ENCODE assay signal across 25 cellular contexts in the genomic region with DNA sequence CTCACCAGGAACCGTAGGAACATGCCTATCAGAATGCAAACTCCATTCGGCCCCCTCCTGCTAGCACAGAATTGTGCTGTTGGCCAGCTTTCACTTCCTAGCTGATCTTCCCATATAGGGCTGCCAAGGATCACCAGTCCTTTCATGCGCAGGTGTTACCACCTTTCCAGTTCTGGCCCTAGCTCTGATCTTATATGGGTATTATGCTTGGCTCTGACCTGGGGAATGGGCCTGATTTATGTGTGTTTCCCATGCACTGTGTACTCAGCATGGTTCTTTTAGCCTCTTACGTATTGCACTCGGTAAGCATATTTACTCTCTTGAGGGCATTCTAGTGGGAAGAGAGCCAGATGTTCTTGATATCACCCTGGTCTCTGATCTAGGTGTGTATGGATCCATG.
"Had no signal": no experiment of that assay in that cellular context is flagged by ENCODE, and none has a peak within 500 bp of the region (broad histone marks: within the 10 kb centered on the region; RNA-seq: fewer than 3 reads in every experiment).

No MANE protein-coding gene starts in this region.

- H3K36me3 ChIP-seq: brain microvascular endothelial cell, prostate gland, upper lobe of left lung had no signal

- H3K27ac Mint-ChIP-seq: activated CD4-positive, alpha-beta T cell treated with anti-CD3 and anti-CD28 coated beads, Interleukin-2, amount 10 ng/mL, durations not matched to agents 7 days and 5 days; activated CD8-positive, alpha-beta memory T cell treated with anti-CD3 and anti-CD28 coated beads, Interleukin-2, amount 10 ng/mL, durations not matched to agents 7 days and 5 days; activated CD8-positive, alpha-beta T cell treated with anti-CD3 and anti-CD28 coated beads for 36 hours; effector memory CD8-positive, alpha-beta T cell; immature natural killer cell; mesothelial cell of epicardium had no signal

- H3K4me1 Mint-ChIP-seq: immature natural killer cell, mesothelial cell of epicardium had no signal

- ATAC-seq: activated CD8-positive, alpha-beta memory T cell treated with anti-CD3 and anti-CD28 coated beads, Interleukin-2, amount 10 ng/mL, durations not matched to agents 7 days and 5 days; activated CD8-positive, alpha-beta T cell treated with anti-CD3 and anti-CD28 coated beads for 36 hours; effector memory CD8-positive, alpha-beta T cell; esophagus mucosa; naive thymus-derived CD8-positive, alpha-beta T cell had no signal

- DNase-seq: activated CD4-positive, alpha-beta T cell treated with anti-CD3 and anti-CD28 coated beads, Interleukin-2, amount 10 ng/mL, durations not matched to agents 7 days and 5 days; activated CD4-positive, CD25-positive, alpha-beta regulatory T cell treated with anti-CD3 and anti-CD28 coated beads, Interleukin-2, amount 50 U/mL, for 72 hours; activated CD8-positive, alpha-beta memory T cell treated with anti-CD3 and anti-CD28 coated beads, Interleukin-2, amount 10 ng/mL, durations not matched to agents 7 days and 5 days; activated CD8-positive, alpha-beta T cell treated with anti-CD3 and anti-CD28 coated beads for 36 hours; activated gamma-delta T cell; activated T-cell treated with anti-CD3 and anti-CD28 coated beads for 4 hours; anterior cingulate cortex; brain microvascular endothelial cell; central memory CD4-positive, alpha-beta T cell; effector memory CD8-positive, alpha-beta T cell; foreskin melanocyte; immature natural killer cell; left ventricle myocardium inferior; mammary epithelial cell; naive thymus-derived CD8-positive, alpha-beta T cell; spleen; stimulated activated CD4-positive, alpha-beta T cell treated with anti-CD3 and anti-CD28 coated beads, Interleukin-4, amount 100 ng/mL, for 24 hours; stimulated activated naive CD4-positive, alpha-beta T cell treated with Interleukin-2 at 50 U/mL for 16 hours; upper lobe of left lung; WERI-Rb-1 had no signal

- H3K9me3 Mint-ChIP-seq: activated CD4-positive, alpha-beta T cell treated with anti-CD3 and anti-CD28 coated beads, Interleukin-2, amount 10 ng/mL, durations not matched to agents 7 days and 5 days; activated CD8-positive, alpha-beta T cell treated with anti-CD3 and anti-CD28 coated beads for 36 hours; activated naive CD4-positive, alpha-beta T cell treated with anti-CD3 and anti-CD28 coated beads, Interleukin-2, amount 50 U/mL, for 24 hours; effector memory CD8-positive, alpha-beta T cell; mesothelial cell of epicardium; naive thymus-derived CD8-positive, alpha-beta T cell had no signal

- H3K27me3 Mint-ChIP-seq: activated CD4-positive, alpha-beta T cell treated with anti-CD3 and anti-CD28 coated beads, Interleukin-2, amount 10 ng/mL, durations not matched to agents 7 days and 5 days; activated CD8-positive, alpha-beta memory T cell treated with anti-CD3 and anti-CD28 coated beads, Interleukin-2, amount 10 ng/mL, durations not matched to agents 7 days and 5 days; activated CD8-positive, alpha-beta T cell treated with anti-CD3 and anti-CD28 coated beads for 36 hours; activated naive CD4-positive, alpha-beta T cell treated with anti-CD3 and anti-CD28 coated beads, Interleukin-2, amount 50 U/mL, for 24 hours; effector memory CD8-positive, alpha-beta T cell had no signal

- H3K4me3 Mint-ChIP-seq: activated CD4-positive, alpha-beta T cell treated with anti-CD3 and anti-CD28 coated beads, Interleukin-2, amount 10 ng/mL, durations not matched to agents 7 days and 5 days; activated CD8-positive, alpha-beta memory T cell treated with anti-CD3 and anti-CD28 coated beads, Interleukin-2, amount 10 ng/mL, durations not matched to agents 7 days and 5 days; activated CD8-positive, alpha-beta T cell treated with anti-CD3 and anti-CD28 coated beads for 36 hours; activated naive CD4-positive, alpha-beta T cell treated with anti-CD3 and anti-CD28 coated beads, Interleukin-2, amount 50 U/mL, for 24 hours; effector memory CD8-positive, alpha-beta T cell; immature natural killer cell; mesothelial cell of epicardium had no signal

- H3K27ac ChIP-seq: brain microvascular endothelial cell, hepatocyte, left ventricle myocardium inferior, prostate gland, spleen, upper lobe of left lung, WERI-Rb-1 had no signal

- H3K27me3 ChIP-seq: brain microvascular endothelial cell, hepatocyte, spleen, upper lobe of left lung had no signal

- H3K9me3 ChIP-seq: left ventricle myocardium inferior, prostate gland, spleen, upper lobe of left lung had no signal

- H3K4me1 ChIP-seq: left ventricle myocardium inferior, prostate gland, spleen, upper lobe of left lung had no signal

- H3K4me3 ChIP-seq: hepatocyte, left ventricle myocardium inferior, prostate gland, spleen, upper lobe of left lung had no signal
